ENCODE assay signal across 9 cellular contexts in genomic region chr1:185694081-185694480, GRCh38. TPM values are rescaled to one million over a fixed set of nuclear protein-coding genes. Genes with fewer than 3 reads are reported as not detected.
DNase-seq lines count a peak whose midpoint lies in the region; ATAC-seq, FAIRE-seq and TF ChIP-seq lines count a peak whose summit lies in the region.
"Had no signal": no experiment of that assay in that cellular context is flagged by ENCODE, and none has a peak within 500 bp of the region (broad histone marks: within the 10 kb centered on the region; RNA-seq: fewer than 3 reads in every experiment).

No MANE protein-coding gene starts in this region.

- FAIRE-seq in H1 (lab: Jason Lieb, UNC): no peak

- no peaks in the 10 kb centered on the region for H3K9me3 Mint-ChIP-seq in GM23338

- H3K56ac ChIP-seq in H1 (replicated peaks; ENCODE audit: insufficient read length, low read depth, low read length): no peak overlapping the region

- no peak for TF ChIP-seq RAD21 in H1 (IDR thresholded peaks at IDR 0.05 in 1 of 2, conservative IDR thresholded peaks at IDR 0.05 in 1 of 2; ENCODE audit: low read depth in 2 of 2, low read length in 2 of 2)

- H2BK20ac ChIP-seq in H1 (ENCODE audit: low read length): no peak overlapping the region

- no peak overlapping the region for H3K14ac ChIP-seq in H1 (ENCODE audit: insufficient read length)

- H2BK15ac ChIP-seq in H1 (ENCODE audit: low read length): no peak overlapping the region

- H3K79me1 ChIP-seq in H1 (ENCODE audit: low read depth, low read length): no peaks in the 10 kb centered on the region

- no peaks in the 10 kb centered on the region for H3K36me3 ChIP-seq in GM23338 (ENCODE audit: insufficient read depth)
- no peaks in the 10 kb centered on the region for H3K36me3 ChIP-seq in H1 (ENCODE audit: control insufficient read depth in 2 of 4, insufficient read depth in 4 of 4, low read length in 3 of 4)
- no peaks in the 10 kb centered on the region for H3K36me3 ChIP-seq in skeletal muscle tissue (ENCODE audit: control insufficient read depth in 3 of 3, insufficient read depth in 3 of 3, low read length in 3 of 3)
- H3K36me3 ChIP-seq: uterus had no signal

- H3K27me3 ChIP-seq in GM23338 (ENCODE audit: insufficient read depth) (peaks cover 2% of the 10 kb centered on the region; the same call in 1 of the 2 replicates), H1 (replicated peaks in 1 of 4; ENCODE audit: control insufficient read depth in 3 of 4, extremely low read depth in 1 of 4, insufficient read depth in 3 of 4, low read length in 3 of 4) (peaks cover 0 to 1% (median 0%) of the 10 kb centered on the region in 4 experiments; a peak in 2 of 7 replicates), skeletal muscle tissue (ENCODE audit: control insufficient read depth in 3 of 3, insufficient read depth in 3 of 3, low read length in 3 of 3) (no peaks in the 10 kb centered on the region)
- H3K27me3 ChIP-seq: uterus had no signal

- no peak overlapping the region for H3K4me3 ChIP-seq in GM23338
- H3K4me3 ChIP-seq in H1 (ENCODE audit: extremely low read depth in 1 of 4, insufficient read depth in 2 of 4, low read depth in 3 of 4, low read length in 4 of 4): no peak overlapping the region
- peak overlapping the region in 1 of 3 donors; percentile 28 for H3K4me3 ChIP-seq in skeletal muscle tissue (ENCODE audit: low read length in 3 of 3)
- H3K4me3 ChIP-seq: uterus had no signal

- H2AK5ac ChIP-seq in H1 (ENCODE audit: low read depth, low read length): no peak overlapping the region

- no peak overlapping the region for H3K23ac ChIP-seq in H1 (ENCODE audit: insufficient read length)

- no peaks in the 10 kb centered on the region for H3K79me2 ChIP-seq in GM23338 (replicated peaks; ENCODE audit: insufficient read depth)
- H3K79me2 ChIP-seq in H1 (ENCODE audit: control insufficient read depth in 1 of 2, insufficient read depth in 2 of 2, low read length in 2 of 2): no peaks in the 10 kb centered on the region

- TF ChIP-seq CTCF in GM23338 (conservative IDR thresholded peaks at IDR 0.05; ENCODE audit: low read depth in 2 of 2) (no peak), H1 (IDR thresholded peaks at IDR 0.05; ENCODE audit: control extremely low read depth in 1 of 3, insufficient read depth in 1 of 3, low read depth in 1 of 3, low read length in 3 of 3) (no peak)

- no peaks in the 10 kb centered on the region for H3F3A ChIP-seq in GM23338 (replicated peaks; ENCODE audit: low read depth)

- TF ChIP-seq EP300 in H1 (IDR thresholded peaks at IDR 0.05; ENCODE audit: borderline replicate concordance in 1 of 2, low read depth in 2 of 2, low read length in 2 of 2): no peak

- DNase-seq in GM23338 (ENCODE audit: low spot score) (peak; percentile 17), NOMO-1 treated with DMSO at 0.1 percent for 48 hours (lab: John Stamatoyannopoulos, UW; ENCODE audit: unreplicated experiment) (peak; percentile 84), H1 (ENCODE audit: low read depth in 1 of 2, low spot score in 2 of 2) (no peak), HuH-7 (ENCODE audit: low spot score) (no peak), ureter (ENCODE audit: low spot score) (no peak), HuH-7.5 (ENCODE audit: low spot score) (no peak)

- no peaks in the 10 kb centered on the region for H3K9me2 ChIP-seq in GM23338 (ENCODE audit: insufficient read depth)

- TF ChIP-seq POLR2A in H1 (IDR thresholded peaks at IDR 0.05; ENCODE audit: control extremely low read depth in 1 of 2, low read depth in 2 of 2, low read length in 2 of 2): no peak

- no peak overlapping the region for H4K5ac ChIP-seq in H1 (ENCODE audit: insufficient read length, low read depth, low read length)

- 83% methylated on average over 8 of the region's 8 CpGs; no CpG with 5 or more reads in 1 of the 2 experiments for WGBS in H1 (ENCODE audit: extremely low coverage in 1 of 2, insufficient coverage in 1 of 2, insufficient read length in 1 of 2, insufficient replicate concordance in 2 of 2, low coverage in 1 of 2, low lambda C conversion rate in 2 of 2, missing lambda C conversion rate in 1 of 2), 2 experiments

- H3K9ac ChIP-seq in H1 (replicated peaks in 1 of 4; ENCODE audit: extremely low read depth in 1 of 4, low read depth in 3 of 4, low read length in 3 of 4) (no peak overlapping the region), skeletal muscle tissue (ENCODE audit: low read depth in 1 of 3, low read length in 3 of 3) (no peak overlapping the region)

- peaks cover 12% of the 10 kb centered on the region; the same call in 2 of the 3 replicates for H3K4me1 Mint-ChIP-seq in GM23338

- H2AFZ ChIP-seq in GM23338 (no peak overlapping the region), H1 (ENCODE audit: low read length) (peak overlapping the region; percentile 48; the same call in 1 of the 2 replicates)

- H3K23me2 ChIP-seq in H1 (ENCODE audit: low read depth, low read length): no peaks in the 10 kb centered on the region

- no peak overlapping the region for H2BK12ac ChIP-seq in H1 (ENCODE audit: low read depth, low read length)

- H3K27ac ChIP-seq in GM23338 (ENCODE audit: low read depth): no peak overlapping the region
- H3K27ac ChIP-seq in H1 (ENCODE audit: low read depth, low read length): no peak overlapping the region
- peak overlapping the region; percentile 62 for H3K27ac ChIP-seq in skeletal muscle tissue (ENCODE audit: low read depth, low read length)

- H4K20me1 ChIP-seq in GM23338 (replicated peaks; ENCODE audit: insufficient read depth) (no peaks in the 10 kb centered on the region), H1 (replicated peaks in 1 of 2; ENCODE audit: control insufficient read depth in 1 of 2, insufficient read depth in 2 of 2, low read length in 2 of 2) (no peaks in the 10 kb centered on the region)

- no peak overlapping the region for H3K27ac Mint-ChIP-seq in GM23338

- POLR2A ChIA-PET in H1 (lab: Charles Lee; ENCODE audit: partially characterized antibody): no interaction called here

- H3K4me3 Mint-ChIP-seq in GM23338: no peak overlapping the region

- H3K4me2 ChIP-seq in GM23338 (no peak overlapping the region), H1 (ENCODE audit: insufficient read depth in 1 of 2, low read depth in 2 of 2, low read length in 2 of 2) (no peak overlapping the region)

- ATAC-seq in GM18858 (IDR thresholded peaks at IDR 0.05; ENCODE audit: unreplicated experiment) (peak; percentile 88), GM23338 (no peak)

- H3K9me3 ChIP-seq in H1 (ENCODE audit: insufficient read depth in 2 of 2, low read depth in 1 of 2, low read length in 1 of 2) (no peaks in the 10 kb centered on the region), skeletal muscle tissue (ENCODE audit: control insufficient read depth in 3 of 3, low read length in 3 of 3) (no peaks in the 10 kb centered on the region)
- H3K9me3 ChIP-seq: uterus had no signal

- H2BK120ac ChIP-seq in H1 (replicated peaks; ENCODE audit: low read depth, low read length): no peak overlapping the region

- H3K4me1 ChIP-seq in GM23338 (ENCODE audit: insufficient read depth) (no peaks in the 10 kb centered on the region), H1 (replicated peaks in 1 of 4; ENCODE audit: control insufficient read depth in 3 of 4, insufficient read depth in 4 of 4, low read length in 3 of 4) (no peaks in the 10 kb centered on the region), skeletal muscle tissue (ENCODE audit: control insufficient read depth in 3 of 3, insufficient read depth in 3 of 3, low read length in 3 of 3) (no peaks in the 10 kb centered on the region)
- H3K4me1 ChIP-seq: uterus had no signal

- no peak overlapping the region for H3K4ac ChIP-seq in H1 (replicated peaks; ENCODE audit: insufficient read length, low read depth, low read length)

- H4K91ac ChIP-seq in H1 (replicated peaks; ENCODE audit: insufficient read length, low read length): no peak overlapping the region

- no peaks in the 10 kb centered on the region for H3K27me3 Mint-ChIP-seq in GM23338 (ENCODE audit: insufficient read depth, low read depth, poor library complexity)

- CTCF ChIA-PET in H1 (lab: Charles Lee; ENCODE audit: partially characterized antibody): interaction anchor here (1.0 to 4.9 kb wide), 9 partner anchors 9 to 608 kb away, joined by 3 to 18 read pairs (median 3); no protein-coding TSS in a partner anchor

- no peaks in the 10 kb centered on the region for H3K36me3 Mint-ChIP-seq in GM23338 (ENCODE audit: low read depth)

- H2BK5ac ChIP-seq in H1 (ENCODE audit: low read depth, low read length): no peak overlapping the region

- no peak overlapping the region for H4K8ac ChIP-seq in H1 (ENCODE audit: extremely low read depth, insufficient read depth, low read length)

- H3K18ac ChIP-seq in H1 (ENCODE audit: extremely low read depth, low read length): no peak overlapping the region

TF ChIP-seq in GM23338, 12 proteins besides CTCF, POLR2A, EP300 and RAD21 (continues in another document):
- TF ChIP-seq EZH2 (IDR thresholded peaks at IDR 0.05; ENCODE audit: low read depth, unreplicated experiment): no peak
- no peak for TF ChIP-seq ZNF331 (CRISPR knock-in tag; IDR thresholded peaks at IDR 0.05; ENCODE audit: low read depth)
- TF ChIP-seq STAT1 (IDR thresholded peaks at IDR 0.05; ENCODE audit: unreplicated experiment): no peak

TF ChIP-seq in H1, 55 proteins besides CTCF, POLR2A, EP300 and RAD21 (continues in another document):
- TF ChIP-seq POLR2AphosphoS5 (IDR thresholded peaks at IDR 0.05; ENCODE audit: low read depth, low read length) (no peak), JUN (IDR thresholded peaks at IDR 0.05; ENCODE audit: low read depth, low read length) (no peak), SP4 (IDR thresholded peaks at IDR 0.05; ENCODE audit: low read length) (no peak), NANOG (IDR thresholded peaks at IDR 0.05; ENCODE audit: insufficient read depth, low read depth, low read length, poor library complexity, severe bottlenecking) (no peak)

RNA-seq across cellular contexts. Expression of gene HMCN1, which starts 40.1 kb away (rescaled TPM):
- total RNA-seq in GM23338 (2014; rRNA removed; shearing (Covaris generic)): 8.7 and 17.2 TPM in 2 replicates
- 1.6 and 2.7 TPM in 2 replicates for polyA plus RNA-seq in GM23338 (2016; fragmentation: Nextera tagmentation; extraction: Ambion mirVana)
- 14.4 and 14.6 TPM in 2 replicates for total RNA-seq in H1 (2021; fragmentation: NEBNext Ultra II Directional; extraction: Animal tissue kit (Norgen Biotek cat#: 25700))
- 9.0 and 13.8 TPM in 2 replicates for polyA plus RNA-seq in H1 (2011; rRNA removed)
- 15.4 TPM for polyA plus RNA-seq in H1 (2011; cell fraction: cytosol; rRNA removed)
- 28.7 TPM for polyA plus RNA-seq in H1 (2011; cell fraction: nucleus; rRNA removed)
- 10.9 to 12.7 TPM (median 11.7 TPM) in 4 replicates for polyA plus RNA-seq in H1 (2012, experiment 1 of 2)
- 0.21 TPM for polyA plus RNA-seq in H1 (2012, experiment 2 of 2)
- polyA plus RNA-seq in H1 (2013, experiment 1 of 2): 13.7 TPM
- 9.6 TPM for polyA plus RNA-seq in H1 (2013, experiment 2 of 2)
- polyA minus RNA-seq in H1 (2011; rRNA and poly(A)+ RNA removed): 37.9 and 68.7 TPM in 2 replicates
- polyA minus RNA-seq in H1 (2011; cell fraction: cytosol; rRNA and poly(A)+ RNA removed): 11.5 TPM
- polyA minus RNA-seq in H1 (2011; cell fraction: nucleus; rRNA and poly(A)+ RNA removed): 36.6 TPM
- 16.7 TPM for total RNA-seq in skeletal muscle tissue
- total RNA-seq in ureter: 4.7 TPM

Comparison
In these comparisons a context has a peak if more than half of its experiments do, and no peak if none do; other contexts are left out.
1. DNase-seq: peak in GM23338 (single experiment) and NOMO-1 treated with DMSO at 0.1 percent for 48 hours (single experiment); none in H1 (0 of 2), HuH-7 (single experiment), ureter (single experiment) and HuH-7.5 (single experiment).